Comparison of ENCODE assay signal across 1 cellular context in genomic region chr14:54435500-54435981, GRCh38.
TF ChIP-seq lines count a peak whose summit lies in the region.

No MANE protein-coding gene starts in this region.

TF ChIP-seq in K562, 482 proteins besides CTCF, POLR2A, EP300 and RAD21 (continued from another document and continues in another):
- TF ChIP-seq, protein P1, sequence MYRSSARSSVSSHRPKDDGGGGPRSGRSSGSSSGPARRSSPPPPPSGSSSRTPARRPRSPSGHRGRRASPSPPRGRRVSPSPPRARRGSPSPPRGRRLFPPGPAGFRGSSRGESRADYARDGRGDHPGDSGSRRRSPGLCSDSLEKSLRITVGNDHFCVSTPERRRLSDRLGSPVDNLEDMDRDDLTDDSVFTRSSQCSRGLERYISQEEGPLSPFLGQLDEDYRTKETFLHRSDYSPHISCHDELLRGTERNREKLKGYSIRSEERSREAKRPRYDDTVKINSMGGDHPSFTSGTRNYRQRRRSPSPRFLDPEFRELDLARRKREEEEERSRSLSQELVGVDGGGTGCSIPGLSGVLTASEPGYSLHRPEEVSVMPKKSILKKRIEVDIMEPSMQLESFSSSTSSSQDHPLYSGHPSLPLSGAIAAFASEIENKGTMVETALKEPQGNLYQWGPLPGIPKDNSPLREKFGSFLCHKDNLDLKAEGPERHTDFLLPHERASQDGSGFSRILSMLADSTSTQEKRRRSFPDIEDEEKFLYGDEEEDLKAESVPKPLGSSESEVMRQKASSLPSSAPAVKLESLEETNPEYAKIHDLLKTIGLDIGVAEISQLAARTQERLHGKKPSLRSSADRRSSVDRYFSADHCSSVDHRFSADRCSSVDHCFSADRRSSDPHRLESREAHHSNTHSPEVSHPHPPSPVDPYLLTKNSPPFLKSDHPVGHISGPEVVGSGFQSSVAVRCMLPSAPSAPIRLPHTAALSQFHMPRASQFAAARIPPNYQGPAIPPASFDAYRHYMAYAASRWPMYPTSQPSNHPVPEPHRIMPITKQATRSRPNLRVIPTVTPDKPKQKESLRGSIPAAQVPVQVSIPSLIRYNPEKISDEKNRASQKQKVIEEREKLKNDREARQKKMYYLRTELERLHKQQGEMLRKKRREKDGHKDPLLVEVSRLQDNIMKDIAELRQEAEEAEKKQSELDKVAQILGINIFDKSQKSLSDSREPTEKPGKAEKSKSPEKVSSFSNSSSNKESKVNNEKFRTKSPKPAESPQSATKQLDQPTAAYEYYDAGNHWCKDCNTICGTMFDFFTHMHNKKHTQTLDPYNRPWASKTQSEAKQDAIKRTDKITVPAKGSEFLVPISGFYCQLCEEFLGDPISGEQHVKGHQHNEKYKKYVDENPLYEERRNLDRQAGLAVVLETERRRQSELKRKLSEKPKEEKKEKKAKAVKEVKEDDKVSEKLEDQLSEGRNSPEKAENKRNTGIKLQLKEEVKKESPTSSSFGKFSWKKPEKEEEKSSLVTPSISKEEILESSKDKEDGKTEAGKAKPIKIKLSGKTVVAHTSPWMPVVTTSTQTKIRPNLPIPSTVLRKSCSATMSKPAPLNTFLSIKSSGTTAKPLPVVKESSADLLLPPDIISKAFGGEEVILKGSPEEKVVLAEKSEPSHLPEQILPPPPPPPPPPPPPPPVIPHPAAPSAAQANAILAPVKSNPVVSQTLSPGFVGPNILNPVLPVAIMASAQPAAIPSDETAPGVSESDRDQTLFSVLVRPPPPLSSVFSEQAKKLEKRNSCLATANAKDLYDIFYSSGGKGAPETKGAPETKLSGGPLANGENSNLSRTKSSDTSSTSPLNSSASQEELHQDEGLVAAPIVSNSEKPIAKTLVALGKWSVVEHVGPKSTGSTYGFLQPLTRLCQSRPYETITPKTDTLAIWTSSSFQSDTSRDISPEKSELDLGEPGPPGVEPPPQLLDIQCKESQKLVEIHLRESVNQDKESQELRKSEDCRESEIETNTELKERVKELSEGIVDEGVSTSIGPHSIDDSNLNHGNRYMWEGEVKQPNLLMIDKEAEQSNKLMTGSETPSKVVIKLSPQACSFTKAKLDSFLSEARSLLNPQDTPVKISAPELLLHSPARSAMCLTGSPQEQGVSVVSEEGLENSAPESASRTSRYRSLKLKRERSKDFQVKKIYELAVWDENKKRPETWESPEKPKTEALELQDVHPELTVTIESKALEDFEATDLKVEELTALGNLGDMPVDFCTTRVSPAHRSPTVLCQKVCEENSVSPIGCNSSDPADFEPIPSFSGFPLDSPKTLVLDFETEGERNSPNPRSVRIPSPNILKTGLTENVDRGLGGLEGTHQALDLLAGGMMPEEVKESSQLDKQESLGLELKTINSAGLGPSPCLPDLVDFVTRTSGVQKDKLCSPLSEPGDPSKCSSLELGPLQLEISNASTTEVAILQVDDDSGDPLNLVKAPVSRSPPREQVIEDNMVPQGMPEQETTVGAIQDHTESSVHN (IDR thresholded peaks at IDR 0.05; ENCODE audit: borderline replicate concordance in 1 of 2, low read depth in 1 of 2) = peak in 1 of 2 experiments; percentile 62; a peak in 1 of 4 replicates
- TF ChIP-seq ZNF507 (tag; conservative IDR thresholded peaks at IDR 0.05) (no peak), CBFA2T2 (conservative IDR thresholded peaks at IDR 0.05) (peak; percentile 53), KDM1A (IDR thresholded peaks at IDR 0.05) (0 out of 4 replicates have a peak, but pooled peaks of 1 of the 2 experiments have one; percentile 17), ETS1 (conservative IDR thresholded peaks at IDR 0.05; ENCODE audit: control insufficient read depth, low read depth, low read length) (no peak), TAF1 (IDR thresholded peaks at IDR 0.05; ENCODE audit: control insufficient read depth, extremely low read depth, insufficient read depth, low read length, severe bottlenecking) (no peak), ZKSCAN1 (IDR thresholded peaks at IDR 0.05; ENCODE audit: low read depth, low read length) (no peak), NFATC3 (IDR thresholded peaks at IDR 0.05) (peak; percentile 97), TEAD4 (IDR thresholded peaks at IDR 0.05; ENCODE audit: low read length) (peak; percentile 83), TEAD4 (CRISPR knock-in tag; IDR thresholded peaks at IDR 0.05; ENCODE audit: borderline replicate concordance) (no peak), NCOA2 (IDR thresholded peaks at IDR 0.05; ENCODE audit: partially characterized antibody in 2 of 2) (peak in 1 of 2 experiments; percentile 19), SIX5 (IDR thresholded peaks at IDR 0.05; ENCODE audit: borderline replicate concordance in 1 of 2, insufficient read depth in 1 of 2, low read depth in 1 of 2, low read length in 2 of 2) (no peak), COPS2 (conservative IDR thresholded peaks at IDR 0.05) (no peak), TSC22D4 (tag; IDR thresholded peaks at IDR 0.05) (no peak), NONO (IDR thresholded peaks at IDR 0.05; ENCODE audit: low read depth in 2 of 2, low read length in 1 of 2) (no peak), ZBED1 (IDR thresholded peaks at IDR 0.05) (no peak), JUNB (CRISPR knock-in tag; conservative IDR thresholded peaks at IDR 0.05) (0 out of 2 replicates have a peak, but pooled peaks have one; percentile 56), MTA2 (IDR thresholded peaks at IDR 0.05; ENCODE audit: low read depth) (peak; percentile 61), PRDM10 (IDR thresholded peaks at IDR 0.05; ENCODE audit: partially characterized antibody) (no peak), CBX1 (IDR thresholded peaks at IDR 0.05; ENCODE audit: low read depth) (no peak), JUND (IDR thresholded peaks at IDR 0.05; ENCODE audit: borderline replicate concordance, low read depth, low read length) (peak; percentile 97), JUND (tag; IDR thresholded peaks at IDR 0.05; ENCODE audit: borderline replicate concordance, low read depth, low read length) (peak; percentile 99), ZNF395 (CRISPR knock-in tag; IDR thresholded peaks at IDR 0.05) (no peak), NR4A1 (CRISPR knock-in tag; IDR thresholded peaks at IDR 0.05) (no peak), NR4A1 (tag; IDR thresholded peaks at IDR 0.05) (no peak), ATF7 (IDR thresholded peaks at IDR 0.05) (peak; percentile 62; the same call in 1 of the 2 replicates), NFRKB (IDR thresholded peaks at IDR 0.05; ENCODE audit: low read depth) (no peak), SOX6 (IDR thresholded peaks at IDR 0.05) (peak; percentile 55), PML (IDR thresholded peaks at IDR 0.05; ENCODE audit: low read length) (peak; percentile 65; the same call in 1 of the 2 replicates), TAL1 (IDR thresholded peaks at IDR 0.05) (peak; percentile 70), TAF9B (IDR thresholded peaks at IDR 0.05; ENCODE audit: partially characterized antibody) (peak; percentile 48), KLF16 (IDR thresholded peaks at IDR 0.05) (0 out of 2 replicates have a peak, but pooled peaks have one; percentile 15), ATF3 (IDR thresholded peaks at IDR 0.05) (peak; percentile 92), ATF3 (CRISPR knock-in tag; conservative IDR thresholded peaks at IDR 0.05) (no peak), ARID1B (IDR thresholded peaks at IDR 0.05) (peak; percentile 94), XRCC4 (IDR thresholded peaks at IDR 0.05; ENCODE audit: extremely low read depth, insufficient read depth, insufficient read length) (no peak), DPF2 (IDR thresholded peaks at IDR 0.05) (peak; percentile 95), ELF4 (CRISPR knock-in tag; IDR thresholded peaks at IDR 0.05) (no peak), ARID3A (IDR thresholded peaks at IDR 0.05; ENCODE audit: borderline replicate concordance, low read depth, low read length) (peak; percentile 85; the same call in 1 of the 2 replicates), MTA1 (IDR thresholded peaks at IDR 0.05; ENCODE audit: borderline replicate concordance) (peak; percentile 57; the same call in 1 of the 2 replicates), SMARCE1 (IDR thresholded peaks at IDR 0.05) (peak; percentile 97), MAFK (IDR thresholded peaks at IDR 0.05; ENCODE audit: low read length) (no peak), SMARCA4 (IDR thresholded peaks at IDR 0.05) (peak; percentile 95), GATAD2A (IDR thresholded peaks at IDR 0.05) (peak; percentile 56; the same call in 1 of the 2 replicates), SAFB (IDR thresholded peaks at IDR 0.05; ENCODE audit: borderline replicate concordance, low read depth, low read length) (no peak), PHF21A (IDR thresholded peaks at IDR 0.05; ENCODE audit: borderline replicate concordance, low read depth) (no peak), NFE2L1 (tag; IDR thresholded peaks at IDR 0.05; ENCODE audit: borderline replicate concordance, low read depth) (no peak), NCOA1 (IDR thresholded peaks at IDR 0.05; ENCODE audit: low read depth) (no peak), NFE2 (IDR thresholded peaks at IDR 0.05; ENCODE audit: low read depth) (no peak)
- TF ChIP-seq, protein P2, sequence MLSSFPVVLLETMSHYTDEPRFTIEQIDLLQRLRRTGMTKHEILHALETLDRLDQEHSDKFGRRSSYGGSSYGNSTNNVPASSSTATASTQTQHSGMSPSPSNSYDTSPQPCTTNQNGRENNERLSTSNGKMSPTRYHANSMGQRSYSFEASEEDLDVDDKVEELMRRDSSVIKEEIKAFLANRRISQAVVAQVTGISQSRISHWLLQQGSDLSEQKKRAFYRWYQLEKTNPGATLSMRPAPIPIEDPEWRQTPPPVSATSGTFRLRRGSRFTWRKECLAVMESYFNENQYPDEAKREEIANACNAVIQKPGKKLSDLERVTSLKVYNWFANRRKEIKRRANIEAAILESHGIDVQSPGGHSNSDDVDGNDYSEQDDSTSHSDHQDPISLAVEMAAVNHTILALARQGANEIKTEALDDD (IDR thresholded peaks at IDR 0.05) = peak; percentile 64
- TF ChIP-seq, protein P3, sequence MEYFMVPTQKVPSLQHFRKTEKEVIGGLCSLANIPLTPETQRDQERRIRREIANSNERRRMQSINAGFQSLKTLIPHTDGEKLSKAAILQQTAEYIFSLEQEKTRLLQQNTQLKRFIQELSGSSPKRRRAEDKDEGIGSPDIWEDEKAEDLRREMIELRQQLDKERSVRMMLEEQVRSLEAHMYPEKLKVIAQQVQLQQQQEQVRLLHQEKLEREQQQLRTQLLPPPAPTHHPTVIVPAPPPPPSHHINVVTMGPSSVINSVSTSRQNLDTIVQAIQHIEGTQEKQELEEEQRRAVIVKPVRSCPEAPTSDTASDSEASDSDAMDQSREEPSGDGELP (CRISPR knock-in tag; IDR thresholded peaks at IDR 0.05; ENCODE audit: borderline replicate concordance) = peak; percentile 20; the same call in 1 of the 2 replicates
